Comparison of ENCODE assay signal across 15 cellular contexts in genomic region chr10:119283387-119283786, GRCh38.
A peak's percentile ranks its signal among the peaks of the same experiment; 100 is the strongest.
DNase-seq lines count a peak whose midpoint lies in the region; ATAC-seq and TF ChIP-seq lines count a peak whose summit lies in the region.
"Had no signal": no experiment of that assay in that cellular context is flagged by ENCODE, and none has a peak within 500 bp of the region (broad histone marks: within the 10 kb centered on the region; RNA-seq: fewer than 3 reads in every experiment).

No MANE protein-coding gene starts in this region.

- 8 to 18% methylated on average over 5 of the region's 5 CpGs for WGBS in aorta, 2 donors

- POLR2A ChIA-PET in activated CD8-positive, alpha-beta T cell treated with anti-CD3 and anti-CD28 coated beads for 36 hours (lab: Charles Lee) = interaction anchor here (0.7 to 1.3 kb wide), 4 partner anchors 10 to 22 kb away, joined by 3 to 4 read pairs (median 3); no protein-coding TSS in a partner anchor

- no peak for DNase-seq in stimulated activated naive CD8-positive, alpha-beta T cell treated with anti-CD3 and anti-CD28 coated beads, Interleukin-15, Interleukin-2, amounts not matched to agents 100 U/mL and 50 U/mL, for 24 hours
- DNase-seq in activated CD8-positive, alpha-beta T cell treated with anti-CD3 and anti-CD28 coated beads for 36 hours = no peak
- no peak for DNase-seq in natural killer cell
- peak in 1 of 2 donors; percentile 74 for DNase-seq in aorta
- DNase-seq in hepatic stellate cell (ENCODE audit: low spot score) = no peak
- no peak for DNase-seq in NCI-H2227 (lab: John Stamatoyannopoulos, UW; ENCODE audit: unreplicated experiment)
- DNase-seq: activated T-cell treated with anti-CD3 and anti-CD28 coated beads, Interleukin-2, amount 50 U/mL, for 24 hours; foreskin melanocyte; midbrain; stimulated activated CD8-positive, alpha-beta memory T cell treated with anti-CD3 and anti-CD28 coated beads, Interleukin-4, amount 100 ng/mL, for 48 hours had no signal

- no peak overlapping the region for H3K27ac ChIP-seq in aorta (ENCODE audit: low read depth in 1 of 2, low read length in 2 of 2)
- H3K27ac ChIP-seq: SK-N-MC, vagina had no signal

- H3K4me3 Mint-ChIP-seq in stimulated activated naive CD8-positive, alpha-beta T cell treated with anti-CD3 and anti-CD28 coated beads, Interleukin-15, Interleukin-2, amounts not matched to agents 100 ng/mL and 50 ng/mL, for 24 hours = no peak overlapping the region
- H3K4me3 Mint-ChIP-seq in activated CD8-positive, alpha-beta T cell treated with anti-CD3 and anti-CD28 coated beads for 36 hours = no peak overlapping the region
- peak overlapping the region; percentile 52 for H3K4me3 Mint-ChIP-seq in natural killer cell
- H3K4me3 Mint-ChIP-seq: activated T-cell treated with anti-CD3 and anti-CD28 coated beads, Interleukin-2, amount 50 U/mL, for 24 hours; brain had no signal

- ATAC-seq in stimulated activated naive CD8-positive, alpha-beta T cell treated with anti-CD3 and anti-CD28 coated beads, Interleukin-15, Interleukin-2, amounts not matched to agents 100 U/mL and 50 U/mL, for 24 hours = no peak
- ATAC-seq in activated CD8-positive, alpha-beta T cell treated with anti-CD3 and anti-CD28 coated beads for 36 hours = no peak
- ATAC-seq in natural killer cell (no peak), aorta (ENCODE audit: low FRiP score) (peak; percentile 39), GM19395 (IDR thresholded peaks at IDR 0.05; ENCODE audit: unreplicated experiment) (no peak)

- peaks cover 66% of the 10 kb centered on the region for H3K4me1 Mint-ChIP-seq in stimulated activated naive CD8-positive, alpha-beta T cell treated with anti-CD3 and anti-CD28 coated beads, Interleukin-15, Interleukin-2, amounts not matched to agents 100 ng/mL and 50 ng/mL, for 24 hours (ENCODE audit: low read depth)
- peaks cover 53% of the 10 kb centered on the region for H3K4me1 Mint-ChIP-seq in activated CD8-positive, alpha-beta T cell treated with anti-CD3 and anti-CD28 coated beads for 36 hours (ENCODE audit: low read depth)
- H3K4me1 Mint-ChIP-seq in natural killer cell = peaks cover 61 to 72% of the 10 kb centered on the region in 2 donors

- no peaks in the 10 kb centered on the region for H3K9me3 ChIP-seq in aorta (ENCODE audit: control insufficient read depth, low read length)
- H3K9me3 ChIP-seq: vagina had no signal

- no peaks in the 10 kb centered on the region for H3K36me3 Mint-ChIP-seq in stimulated activated naive CD8-positive, alpha-beta T cell treated with anti-CD3 and anti-CD28 coated beads, Interleukin-15, Interleukin-2, amounts not matched to agents 100 ng/mL and 50 ng/mL, for 24 hours (ENCODE audit: low read depth)
- no peaks in the 10 kb centered on the region for H3K36me3 Mint-ChIP-seq in activated CD8-positive, alpha-beta T cell treated with anti-CD3 and anti-CD28 coated beads for 36 hours (ENCODE audit: low read depth)
- no peaks in the 10 kb centered on the region for H3K36me3 Mint-ChIP-seq in natural killer cell
- H3K36me3 Mint-ChIP-seq: brain had no signal

- no peaks in the 10 kb centered on the region for H3K9me3 Mint-ChIP-seq in stimulated activated naive CD8-positive, alpha-beta T cell treated with anti-CD3 and anti-CD28 coated beads, Interleukin-15, Interleukin-2, amounts not matched to agents 100 ng/mL and 50 ng/mL, for 24 hours
- H3K9me3 Mint-ChIP-seq in activated CD8-positive, alpha-beta T cell treated with anti-CD3 and anti-CD28 coated beads for 36 hours = no peaks in the 10 kb centered on the region
- no peaks in the 10 kb centered on the region for H3K9me3 Mint-ChIP-seq in natural killer cell
- H3K9me3 Mint-ChIP-seq: activated T-cell treated with anti-CD3 and anti-CD28 coated beads, Interleukin-2, amount 50 U/mL, for 24 hours had no signal

- CTCF ChIA-PET in activated CD8-positive, alpha-beta T cell treated with anti-CD3 and anti-CD28 coated beads for 36 hours (lab: Charles Lee) = interaction anchor here (1.4 to 1.9 kb wide), 3 partner anchors 11 to 74 kb away, joined by 3 to 5 read pairs (median 5); no protein-coding TSS in a partner anchor

- peak overlapping the region; percentile 67 for H3K27ac Mint-ChIP-seq in stimulated activated naive CD8-positive, alpha-beta T cell treated with anti-CD3 and anti-CD28 coated beads, Interleukin-15, Interleukin-2, amounts not matched to agents 100 ng/mL and 50 ng/mL, for 24 hours
- H3K27ac Mint-ChIP-seq in activated CD8-positive, alpha-beta T cell treated with anti-CD3 and anti-CD28 coated beads for 36 hours = peak overlapping the region; percentile 34
- H3K27ac Mint-ChIP-seq in natural killer cell = peak overlapping the region; percentile 69 to 94
- H3K27ac Mint-ChIP-seq: brain had no signal

- H3K4me1 ChIP-seq in aorta (ENCODE audit: control insufficient read depth in 1 of 2, insufficient read depth in 2 of 2, low read length in 2 of 2) = peaks cover 10 to 20% of the 10 kb centered on the region in 2 donors

- no peak for TF ChIP-seq CTCF in activated CD8-positive, alpha-beta T cell treated with anti-CD3 and anti-CD28 coated beads for 36 hours (IDR thresholded peaks at IDR 0.05)
- no peak for TF ChIP-seq CTCF in natural killer cell (IDR thresholded peaks at IDR 0.05)

- H3K27me3 ChIP-seq in aorta (ENCODE audit: control insufficient read depth in 1 of 2, insufficient read depth in 2 of 2, low read length in 1 of 2) = no peaks in the 10 kb centered on the region
- H3K27me3 ChIP-seq: vagina had no signal

- no peaks in the 10 kb centered on the region for H3K27me3 Mint-ChIP-seq in stimulated activated naive CD8-positive, alpha-beta T cell treated with anti-CD3 and anti-CD28 coated beads, Interleukin-15, Interleukin-2, amounts not matched to agents 100 ng/mL and 50 ng/mL, for 24 hours
- H3K27me3 Mint-ChIP-seq in activated CD8-positive, alpha-beta T cell treated with anti-CD3 and anti-CD28 coated beads for 36 hours = no peaks in the 10 kb centered on the region
- H3K27me3 Mint-ChIP-seq in natural killer cell (ENCODE audit: low read depth in 2 of 2) = no peaks in the 10 kb centered on the region
- H3K27me3 Mint-ChIP-seq: activated T-cell treated with anti-CD3 and anti-CD28 coated beads, Interleukin-2, amount 50 U/mL, for 24 hours; brain had no signal

- no peaks in the 10 kb centered on the region for H3K36me3 ChIP-seq in aorta (ENCODE audit: control insufficient read depth in 1 of 2, insufficient read depth in 2 of 2, low read length in 1 of 2)
- H3K36me3 ChIP-seq: vagina had no signal

- no peak overlapping the region for H3K4me3 ChIP-seq in aorta (ENCODE audit: low read length in 2 of 2)
- H3K4me3 ChIP-seq: SK-N-MC, vagina had no signal

- intact Hi-C loops in activated CD8-positive, alpha-beta T cell treated with anti-CD3 and anti-CD28 coated beads for 36 hours (cut with micrococcal nuclease) = no loop called here
- intact Hi-C loops in natural killer cell (cut with micrococcal nuclease) = no loop called here
- intact Hi-C loops in aorta (cut with DNase I) = no loop called here
